Comparison of ENCODE assay signal across 26 cellular contexts in genomic region chr21:15042531-15042930, GRCh38.
"Had no signal": no experiment of that assay in that cellular context is flagged by ENCODE, and none has a peak within 500 bp of the region (broad histone marks: within the 10 kb centered on the region; RNA-seq: fewer than 3 reads in every experiment).

No MANE protein-coding gene starts in this region.

- ATAC-seq: mucosa of descending colon; naive thymus-derived CD4-positive, alpha-beta T cell; natural killer cell treated with Interleukin-12 subunit alpha and Interleukin-12 subunit beta and Interleukin-15 and Interleukin-18, amount 100 ng/mL, for 72 hours; pancreas; psoas muscle; sciatic nerve had no signal

- H3K27me3 ChIP-seq: pancreas, tibial nerve, upper lobe of left lung, vagina had no signal

- H3K9me3 ChIP-seq: mucosa of descending colon, pancreas, upper lobe of left lung, vagina had no signal

- FAIRE-seq: islet of Langerhans, kidney had no signal

- H3K36me3 ChIP-seq: pancreas, vagina had no signal

- H3K4me3 ChIP-seq: left ventricle myocardium inferior, lung, mucosa of descending colon, pancreas, psoas muscle, skin epidermis, tibial nerve, upper lobe of left lung, vagina had no signal

- H3K36me3 Mint-ChIP-seq: natural killer cell treated with Interleukin-12 subunit alpha and Interleukin-12 subunit beta and Interleukin-15 and Interleukin-18, amount 100 ng/mL, for 72 hours had no signal

- H3K27ac Mint-ChIP-seq: immature natural killer cell; natural killer cell treated with Interleukin-12 subunit alpha and Interleukin-12 subunit beta and Interleukin-15 and Interleukin-18, amount 100 ng/mL, for 72 hours; stimulated activated naive CD8-positive, alpha-beta T cell treated with anti-CD3 and anti-CD28 coated beads, Interleukin-15, Interleukin-2, amounts not matched to agents 100 ng/mL and 50 ng/mL, for 24 hours had no signal

- H3K27me3 Mint-ChIP-seq: naive thymus-derived CD4-positive, alpha-beta T cell; natural killer cell treated with Interleukin-12 subunit alpha and Interleukin-12 subunit beta and Interleukin-15 and Interleukin-18, amount 100 ng/mL, for 72 hours; stimulated activated naive CD8-positive, alpha-beta T cell treated with anti-CD3 and anti-CD28 coated beads, Interleukin-15, Interleukin-2, amounts not matched to agents 100 ng/mL and 50 ng/mL, for 24 hours had no signal

- DNase-seq: hypothalamus; immature natural killer cell; kidney; left ventricle myocardium inferior; mesendoderm; midbrain; mucosa of descending colon; naive thymus-derived CD4-positive, alpha-beta T cell; nucleus accumbens; pancreas; posterior cingulate gyrus; psoas muscle; stimulated activated CD4-positive, alpha-beta T cell treated with anti-CD3 and anti-CD28 coated beads, Interleukin-12 subunit alpha, Interleukin-12 subunit beta, amount 100 ng/mL, for 4 hours; stimulated activated CD4-positive, alpha-beta T cell treated with anti-CD3 and anti-CD28 coated beads, Interleukin-15, amount 100 ng/mL, for 24 hours; stimulated activated CD4-positive, alpha-beta T cell treated with anti-CD3 and anti-CD28 coated beads, Interleukin-2, amount 100 ng/mL, for 24 hours; stimulated activated CD4-positive, alpha-beta T cell treated with anti-CD3 and anti-CD28 coated beads, Interleukin-4, amount 100 ng/mL, for 1 hour; stimulated activated naive CD4-positive, alpha-beta T cell; upper lobe of left lung had no signal

- H3K27ac ChIP-seq: left ventricle myocardium inferior, pancreas, psoas muscle, skin epidermis, tibial nerve, upper lobe of left lung, vagina had no signal

- H3K4me3 Mint-ChIP-seq: immature natural killer cell; natural killer cell treated with Interleukin-12 subunit alpha and Interleukin-12 subunit beta and Interleukin-15 and Interleukin-18, amount 100 ng/mL, for 72 hours; stimulated activated naive CD8-positive, alpha-beta T cell treated with anti-CD3 and anti-CD28 coated beads, Interleukin-15, Interleukin-2, amounts not matched to agents 100 ng/mL and 50 ng/mL, for 24 hours had no signal

- H3K9me3 Mint-ChIP-seq: immature natural killer cell; natural killer cell treated with Interleukin-12 subunit alpha and Interleukin-12 subunit beta and Interleukin-15 and Interleukin-18, amount 100 ng/mL, for 72 hours; stimulated activated naive CD8-positive, alpha-beta T cell treated with anti-CD3 and anti-CD28 coated beads, Interleukin-15, Interleukin-2, amounts not matched to agents 100 ng/mL and 50 ng/mL, for 24 hours had no signal
